In the genomic region with DNA sequence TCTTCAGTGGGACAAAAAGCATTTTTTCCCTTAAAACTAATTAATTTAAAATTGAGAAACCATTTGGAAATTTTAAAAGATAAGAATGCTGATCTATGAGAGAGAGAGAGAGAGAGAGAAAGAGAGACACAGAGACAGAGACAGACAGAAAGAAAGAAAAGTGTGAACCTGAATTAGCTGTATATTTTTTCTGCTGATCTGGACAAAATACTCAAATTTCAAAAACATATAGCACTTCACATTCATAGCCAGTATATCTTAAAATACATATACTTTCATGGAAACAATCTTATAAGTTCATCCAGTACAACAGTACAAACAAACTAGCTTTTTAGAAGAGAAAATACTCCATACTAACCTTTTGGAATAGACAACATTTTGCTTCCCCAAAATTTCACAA, we compare ENCODE assay signal across 23 cellular contexts. TPM values are rescaled to one million over a fixed set of nuclear protein-coding genes. Genes with fewer than 3 reads are reported as not detected.
DNase-seq lines count a peak whose midpoint lies in the region; ATAC-seq, FAIRE-seq and TF ChIP-seq lines count a peak whose summit lies in the region.
"Had no signal": no experiment of that assay in that cellular context is flagged by ENCODE, and none has a peak within 500 bp of the region (broad histone marks: within the 10 kb centered on the region; RNA-seq: fewer than 3 reads in every experiment).

No MANE protein-coding gene starts in this region.

- no peak for TF ChIP-seq CTCF in HEK293 (tag by site-specific recombination; IDR thresholded peaks at IDR 0.05)
- TF ChIP-seq CTCF in GM12878 (IDR thresholded peaks at IDR 0.05 in 2 of 3, conservative IDR thresholded peaks at IDR 0.05 in 1 of 3; ENCODE audit: control insufficient read depth in 2 of 3, extremely low read depth in 1 of 3, insufficient read depth in 1 of 3, low read depth in 3 of 3, low read length in 3 of 3), result no peak
- no peak for TF ChIP-seq CTCF in tibial artery (IDR thresholded peaks at IDR 0.05)

- TF ChIP-seq POLR2A in GM12878 (IDR thresholded peaks at IDR 0.05; ENCODE audit: low read depth, low read length), result no peak

- in situ Hi-C loops in GM12878 (cut with MboI), result no loop called here

- POLR2A ChIA-PET in HEK293 (lab: Yijun Ruan, JAX), result no interaction called here
- POLR2A ChIA-PET in GM12878 (lab: Charles Lee), result no interaction called here

- FAIRE-seq in GM12878 (lab: Jason Lieb, UNC) (peak; percentile 64), islet of Langerhans (lab: Jason Lieb, UNC) (peak; percentile 99)

- RAD21 ChIA-PET in GM12878 (lab: Charles Lee; ENCODE audit: unreplicated experiment), result no interaction called here

- H3K4me3 ChIP-seq in HEK293 (ENCODE audit: low read depth, low read length) (no peak overlapping the region), GM12878 (no peak overlapping the region), tibial artery (no peak overlapping the region)
- H3K4me3 ChIP-seq: BLaER1 had no signal

- H3K9ac ChIP-seq in GM12878 (ENCODE audit: control insufficient read depth, insufficient read depth, low read length), result no peak overlapping the region
- H3K9ac ChIP-seq: BLaER1, SK-N-SH had no signal

- TF ChIP-seq EP300 in GM12878 (IDR thresholded peaks at IDR 0.05; ENCODE audit: borderline replicate concordance in 1 of 2, control insufficient read depth in 1 of 2, low read depth in 2 of 2, low read length in 2 of 2), result no peak

- intact Hi-C loops in GM12878 (cut with micrococcal nuclease; ENCODE audit: unreplicated experiment) (no loop called here), tibial artery (cut with DNase I; ENCODE audit: low total_unique reads) (no loop called here)

- H3K36me3 ChIP-seq in HEK293 (ENCODE audit: control insufficient read depth in 2 of 2, insufficient read depth in 1 of 2, low read length in 2 of 2) (no peaks in the 10 kb centered on the region), GM12878 (ENCODE audit: control insufficient read depth in 2 of 2, insufficient read depth in 2 of 2, low read length in 1 of 2) (no peaks in the 10 kb centered on the region; a peak in 1 of 4 replicates), tibial artery (no peaks in the 10 kb centered on the region)
- H3K36me3 ChIP-seq: BLaER1 had no signal

- no peak for ATAC-seq in GM12878
- ATAC-seq in HG02973 (IDR thresholded peaks at IDR 0.05; ENCODE audit: unreplicated experiment), result no peak
- ATAC-seq in left lobe of liver, result no peak
- ATAC-seq: CD8-positive, alpha-beta T cell; Panc1 had no signal

- no peaks in the 10 kb centered on the region for H3K79me2 ChIP-seq in GM12878 (ENCODE audit: control insufficient read depth, insufficient read depth, low read length)

- H3K27me3 ChIP-seq in GM12878 (replicated peaks in 1 of 2; ENCODE audit: control insufficient read depth in 2 of 2, insufficient read depth in 2 of 2, low read length in 1 of 2) (no peaks in the 10 kb centered on the region), tibial artery (no peaks in the 10 kb centered on the region)

- SMC1A ChIA-PET in GM12878 (lab: Charles Lee; ENCODE audit: uncharacterized antibody, unreplicated experiment), result no interaction called here

- H3K4me2 ChIP-seq in GM12878 (ENCODE audit: control insufficient read depth, insufficient read depth), result no peak overlapping the region
- H3K4me2 ChIP-seq: BLaER1, SK-N-SH had no signal

- H3K4me1 ChIP-seq in HEK293 (ENCODE audit: control insufficient read depth, insufficient read depth, low read length), result peaks cover 8% of the 10 kb centered on the region
- H3K4me1 ChIP-seq in GM12878 (ENCODE audit: control insufficient read depth, insufficient read depth, low read length), result no peaks in the 10 kb centered on the region
- H3K4me1 ChIP-seq in tibial artery, result peaks cover 0 to 37% (median under 1%) of the 10 kb centered on the region in 4 donors
- H3K4me1 ChIP-seq: BLaER1 had no signal

- BruUV-seq in GM12878 (replicated peaks; lab: Mats Ljungman, UMichigan), result no TSS peak

- H3K9me3 ChIP-seq in HEK293 (ENCODE audit: control insufficient read depth, insufficient read depth, low read depth, low read length), result no peaks in the 10 kb centered on the region
- H3K9me3 ChIP-seq in GM12878 (replicated peaks; ENCODE audit: control insufficient read depth, insufficient read depth, low read length), result no peaks in the 10 kb centered on the region
- no peaks in the 10 kb centered on the region for H3K9me3 ChIP-seq in tibial artery
- H3K9me3 ChIP-seq: BLaER1, SK-N-SH had no signal

- no peak overlapping the region for H2AFZ ChIP-seq in GM12878 (ENCODE audit: control insufficient read depth, low read depth, low read length)

- no peak for TF ChIP-seq RAD21 in GM12878 (IDR thresholded peaks at IDR 0.05; ENCODE audit: insufficient read depth, low read depth, low read length)

- DNase-seq in GM12878 (ENCODE audit: low read depth, low spot score) (no peak), tibial artery (no peak), NCI-H748 treated with DMSO at 0.1 percent for 48 hours (lab: John Stamatoyannopoulos, UW) (no peak), left lobe of liver (ENCODE audit: low spot score) (no peak)
- DNase-seq: ACHN; CD8-positive, alpha-beta T cell; HCEC 1CT; KBM-7; MM.1S; NCI-H1092; NCI-H1436; NCI-H1930; NCI-H2227 treated with DMSO at 0.1 percent for 48 hours; NCI-H510A treated with DMSO at 0.1 percent for 48 hours; NCI-H774; NK-92 treated with Interleukin-12 subunit alpha and Interleukin-12 subunit beta, amount 100 ng/mL, for 24 hours; SIG-M5; SK-N-SH had no signal

- no peaks in the 10 kb centered on the region for H4K20me1 ChIP-seq in GM12878 (ENCODE audit: control insufficient read depth, insufficient read depth)

- CTCF ChIA-PET in HEK293 (lab: Yijun Ruan, JAX) (no interaction called here), GM12878 (lab: Yijun Ruan, JAX) (no interaction called here)

- H3K27ac ChIP-seq in HEK293 (ENCODE audit: extremely low read depth, low read depth, low read length) (no peak overlapping the region), GM12878 (ENCODE audit: control insufficient read depth, insufficient read depth) (no peak overlapping the region), tibial artery (peak overlapping the region; percentile 65 to 67)
- H3K27ac ChIP-seq: BLaER1 had no signal

TF ChIP-seq in HEK293, 187 proteins besides CTCF, POLR2A, EP300 and RAD21:
- TF ChIP-seq ZNF596 (tag by site-specific recombination; IDR thresholded peaks at IDR 0.05), result 0 out of 2 replicates have a peak, but pooled peaks have one; percentile 19
- TF ChIP-seq ZNF366 (tag by site-specific recombination; conservative IDR thresholded peaks at IDR 0.05), result no peak
- no peak for TF ChIP-seq ZBTB17 (tag by site-specific recombination; IDR thresholded peaks at IDR 0.05)

TF ChIP-seq in GM12878, 131 proteins besides CTCF, POLR2A, EP300 and RAD21:
- TF ChIP-seq E2F4 (IDR thresholded peaks at IDR 0.05; ENCODE audit: low read depth, low read length) (no peak), ZZZ3 (IDR thresholded peaks at IDR 0.05; ENCODE audit: control insufficient read depth, insufficient read length, low read depth) (no peak), EGR1 (IDR thresholded peaks at IDR 0.05; ENCODE audit: borderline replicate concordance in 1 of 2, low read depth in 2 of 2, low read length in 2 of 2) (no peak), CREM (IDR thresholded peaks at IDR 0.05; ENCODE audit: low read depth) (no peak), RFX5 (IDR thresholded peaks at IDR 0.05; ENCODE audit: low read depth, low read length) (no peak)
- TF ChIP-seq, protein P1, sequence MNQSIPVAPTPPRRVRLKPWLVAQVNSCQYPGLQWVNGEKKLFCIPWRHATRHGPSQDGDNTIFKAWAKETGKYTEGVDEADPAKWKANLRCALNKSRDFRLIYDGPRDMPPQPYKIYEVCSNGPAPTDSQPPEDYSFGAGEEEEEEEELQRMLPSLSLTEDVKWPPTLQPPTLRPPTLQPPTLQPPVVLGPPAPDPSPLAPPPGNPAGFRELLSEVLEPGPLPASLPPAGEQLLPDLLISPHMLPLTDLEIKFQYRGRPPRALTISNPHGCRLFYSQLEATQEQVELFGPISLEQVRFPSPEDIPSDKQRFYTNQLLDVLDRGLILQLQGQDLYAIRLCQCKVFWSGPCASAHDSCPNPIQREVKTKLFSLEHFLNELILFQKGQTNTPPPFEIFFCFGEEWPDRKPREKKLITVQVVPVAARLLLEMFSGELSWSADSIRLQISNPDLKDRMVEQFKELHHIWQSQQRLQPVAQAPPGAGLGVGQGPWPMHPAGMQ (IDR thresholded peaks at IDR 0.05; ENCODE audit: borderline replicate concordance), result no peak

RNA-seq across cellular contexts. Expression of gene ENOX2, which starts 18.4 kb away (rescaled TPM):
- 5.5 and 6.3 TPM in 2 replicates for total RNA-seq in GM12878 (2013; cell fraction: nucleolus; rRNA removed)
- total RNA-seq in GM12878 (2014; rRNA removed) (3.9 and 4.5 TPM in 2 replicates), GM12878 (2014; rRNA removed; fragmentation: Illumina TruSeq; extraction: Trizol) (5.5 and 6.6 TPM in 2 replicates), GM12878 (2021) (9.4 and 10.8 TPM in 2 replicates), left lobe of liver (7.1 TPM)
- polyA plus RNA-seq in GM12878 (2011; ENCODE audit: low read depth), result 2.6 TPM
- polyA plus RNA-seq in GM12878 (2011; rRNA removed) (10.0 and 11.7 TPM in 2 replicates), GM12878 (2014; fragmentation: Illumina TruSeq; extraction: Trizol) (9.3 and 10.5 TPM in 2 replicates), GM12878 (2014; fragmentation: Nextera tagmentation; extraction: Ambion mirVana) (1 to 10 TPM; 3.2 to 4.5 TPM), GM12878 (2014; rRNA removed) (4.9 and 5.2 TPM in 2 replicates), GM12878 (2016; fragmentation: Nextera tagmentation; extraction: Ambion mirVana) (10 to 100 TPM in 1 of 2 experiments, 1 to 10 TPM in 1; 8.8 to 13.0 TPM)
- polyA plus RNA-seq in GM12878 (2011; cell fraction: cytosol; rRNA removed), result 5.6 and 5.7 TPM in 2 replicates
- polyA plus RNA-seq in GM12878 (2011; cell fraction: nucleus; rRNA removed), result 4.1 and 4.7 TPM in 2 replicates
- polyA plus RNA-seq in GM12878 (2012), result 3.1 and 4.4 TPM in 2 replicates
- 5.7 and 11.7 TPM in 2 replicates for polyA minus RNA-seq in GM12878 (2011; rRNA and poly(A)+ RNA removed)
- 2.7 and 3.3 TPM in 2 replicates for polyA minus RNA-seq in GM12878 (2011; cell fraction: cytosol; rRNA and poly(A)+ RNA removed)
- 3.3 and 3.7 TPM in 2 replicates for polyA minus RNA-seq in GM12878 (2011; cell fraction: nucleus; rRNA and poly(A)+ RNA removed)

Comparison
In these comparisons a context has a peak if more than half of its experiments do, and no peak if none do; other contexts are left out.
1. H3K27ac ChIP-seq: peak in tibial artery (2 of 2); none in HEK293 (single experiment) and GM12878 (single experiment).